8 cellular contexts compared by ENCODE assay signal in genomic region chr17:1492249-1493206, GRCh38. TPM values are rescaled to one million over a fixed set of nuclear protein-coding genes. Genes with fewer than 3 reads are reported as not detected.
A peak's percentile ranks its signal among the peaks of the same experiment; 100 is the strongest.
DNase-seq lines count a peak whose midpoint lies in the region; ATAC-seq and TF ChIP-seq lines count a peak whose summit lies in the region.

Gene MYO1C (minus strand): TSS chr17:1492686. CDS start chr17:1492487, 199 bp downstream.

- DNase-seq in activated CD8-positive, alpha-beta T cell treated with anti-CD3 and anti-CD28 coated beads for 36 hours = no peak
- DNase-seq in heart left ventricle (peak in 3 of 5 donors; percentile 51 to 67 (median 59)), psoas muscle (peak in 1 of 2 donors; percentile 51), cortex of kidney (lab: John Stamatoyannopoulos, UW) (no peak), COLO668 (lab: John Stamatoyannopoulos, UW; ENCODE audit: unreplicated experiment) (no peak), SK-N-DZ (ENCODE audit: low spot score) (no peak), DMS79 treated with DMSO at 0.1 percent for 48 hours (lab: John Stamatoyannopoulos, UW) (no peak)

- H3K9me3 ChIP-seq in heart left ventricle (no peaks in the 10 kb centered on the region), psoas muscle (no peaks in the 10 kb centered on the region)

- TF ChIP-seq CTCF in GM12875 (IDR thresholded peaks at IDR 0.05; ENCODE audit: borderline replicate concordance, insufficient read depth, low read depth, low read length) (no peak), heart left ventricle (IDR thresholded peaks at IDR 0.05) (no peak), psoas muscle (IDR thresholded peaks at IDR 0.05) (no peak)
- no peak for TF ChIP-seq CTCF in activated CD8-positive, alpha-beta T cell treated with anti-CD3 and anti-CD28 coated beads for 36 hours (IDR thresholded peaks at IDR 0.05)

- H3K9me3 Mint-ChIP-seq in activated CD8-positive, alpha-beta T cell treated with anti-CD3 and anti-CD28 coated beads for 36 hours = no peaks in the 10 kb centered on the region

- no peak for ATAC-seq in activated CD8-positive, alpha-beta T cell treated with anti-CD3 and anti-CD28 coated beads for 36 hours
- ATAC-seq in heart left ventricle = peak in 2 of 4 donors; percentile 2 to 5
- ATAC-seq in psoas muscle = no peak

- H3K4me1 ChIP-seq in heart left ventricle (peaks cover 13 to 89% (median 70%) of the 10 kb centered on the region in 12 donors), psoas muscle (peaks cover 70% of the 10 kb centered on the region)

- H3K36me3 Mint-ChIP-seq in activated CD8-positive, alpha-beta T cell treated with anti-CD3 and anti-CD28 coated beads for 36 hours (ENCODE audit: low read depth) = no peaks in the 10 kb centered on the region

- peaks cover 4% of the 10 kb centered on the region for H3K27me3 Mint-ChIP-seq in activated CD8-positive, alpha-beta T cell treated with anti-CD3 and anti-CD28 coated beads for 36 hours

- H3K36me3 ChIP-seq in heart left ventricle (peaks cover 0 to 29% (median 18%) of the 10 kb centered on the region in 9 donors), psoas muscle (ENCODE audit: insufficient read depth in 1 of 2, low read depth in 1 of 2) (peaks cover 0 to 16% of the 10 kb centered on the region in 2 donors)

- POLR2A ChIA-PET in activated CD8-positive, alpha-beta T cell treated with anti-CD3 and anti-CD28 coated beads for 36 hours (lab: Charles Lee) = interaction anchor here (0.7 to 1.0 kb wide), 2 partner anchors 12 to 29 kb away, joined by 3 read pairs; no protein-coding TSS in a partner anchor

- no peak for TF ChIP-seq POLR2A in heart left ventricle (IDR thresholded peaks at IDR 0.05)

- intact Hi-C loops in activated CD8-positive, alpha-beta T cell treated with anti-CD3 and anti-CD28 coated beads for 36 hours (cut with micrococcal nuclease) = no loop called here
- intact Hi-C loops in heart left ventricle (cut with DNase I) = loop anchor here in 6 of 10 donors (1.0 to 5.0 kb wide), 3 partner anchors 18 to 35 kb away; partner anchors contain the start of gene CRK (in 5 of the 6)
- intact Hi-C loops in psoas muscle (cut with DNase I) = no loop called here

- WGBS in heart left ventricle, 4 donors = 41 to 60% (median 49%) methylated on average over 21 to 35 of the region's 35 CpGs
- 65 to 73% (median 70%) methylated on average over 33 to 35 of the region's 35 CpGs for WGBS in psoas muscle, 3 donors

- H3K27ac Mint-ChIP-seq in activated CD8-positive, alpha-beta T cell treated with anti-CD3 and anti-CD28 coated beads for 36 hours = peak within 1 kb of the TSS; percentile 72

- H3K4me3 ChIP-seq in GM12875 (ENCODE audit: low read depth, low read length) (peak within 1 kb of the TSS; percentile 85), heart left ventricle (peak within 1 kb of the TSS; percentile 37 to 86 (median 76)), psoas muscle (peak within 1 kb of the TSS; percentile 70)

- no peaks in the 10 kb centered on the region for H3K27me3 ChIP-seq in heart left ventricle
- H3K27me3 ChIP-seq in psoas muscle (ENCODE audit: insufficient read depth in 3 of 3, low read length in 2 of 3) = no peaks in the 10 kb centered on the region

- CTCF ChIA-PET in activated CD8-positive, alpha-beta T cell treated with anti-CD3 and anti-CD28 coated beads for 36 hours (lab: Charles Lee) = interaction anchor here (0.8 to 1.6 kb wide), 4 partner anchors 24 to 157 kb away, joined by 3 to 5 read pairs (median 4); partner anchors contain the start of genes INPP5K and RILP

- H3K27ac ChIP-seq in heart left ventricle = peak within 1 kb of the TSS; percentile 86 to 100 (median 99)
- H3K27ac ChIP-seq in psoas muscle = peak within 1 kb of the TSS; percentile 77

- peaks cover 13% of the 10 kb centered on the region for H3K4me1 Mint-ChIP-seq in activated CD8-positive, alpha-beta T cell treated with anti-CD3 and anti-CD28 coated beads for 36 hours (ENCODE audit: low read depth)

- H3K4me3 Mint-ChIP-seq in activated CD8-positive, alpha-beta T cell treated with anti-CD3 and anti-CD28 coated beads for 36 hours = peak within 1 kb of the TSS; percentile 74

RNA-seq across cellular contexts. Expression of gene MYO1C, which starts in this region (rescaled TPM):
- total RNA-seq in activated CD8-positive, alpha-beta T cell treated with anti-CD3 and anti-CD28 coated beads for 36 hours = 10 to 100 TPM; 12.6 to 16.8 TPM
- total RNA-seq in heart left ventricle (100 to 1,000 TPM; 127 to 259 (median 174) TPM), psoas muscle (10 to 100 TPM; 68.1 to 82.7 (median 73.2) TPM)
- polyA plus RNA-seq in heart left ventricle (100 to 1,000 TPM in 1 of 2 donors, 10 to 100 TPM in 1; 89.6 to 188 TPM), psoas muscle (10 to 100 TPM; 24.0 to 32.7 (median 28.4) TPM)
- polyA plus RNA-seq in SK-N-DZ (2014; cell fraction: cytosol; rRNA removed) = 12.5 and 14.0 TPM in 2 replicates
- polyA plus RNA-seq in SK-N-DZ (2014; cell fraction: nucleus; rRNA removed) = 17.3 and 17.7 TPM in 2 replicates

Comparison
In these comparisons a context has a peak if more than half of its experiments do, and no peak if none do; other contexts are left out.
1. DNase-seq: peak in heart left ventricle (3 of 5); none in activated CD8-positive, alpha-beta T cell treated with anti-CD3 and anti-CD28 coated beads for 36 hours (single experiment), cortex of kidney (single experiment), COLO668 (single experiment), SK-N-DZ (single experiment) and DMS79 treated with DMSO at 0.1 percent for 48 hours (single experiment).
2. intact Hi-C loops: an anchor here in heart left ventricle (1.0 to 5.0 kb wide); none called in activated CD8-positive, alpha-beta T cell treated with anti-CD3 and anti-CD28 coated beads for 36 hours and psoas muscle.
3. Peak in every context shown above with its lines, with median percentiles within 50 percentile points of each other: H3K4me3 ChIP-seq.